15 cellular contexts compared by ENCODE assay signal in genomic region chr2:134144651-134145050, GRCh38.
"Had no signal": no experiment of that assay in that cellular context is flagged by ENCODE, and none has a peak within 500 bp of the region (broad histone marks: within the 10 kb centered on the region; RNA-seq: fewer than 3 reads in every experiment).

No MANE protein-coding gene starts in this region.

- H3K9me3 Mint-ChIP-seq: activated naive CD8-positive, alpha-beta T cell treated with anti-CD3 and anti-CD28 coated beads, Interleukin-2, amount 50 U/mL, for 24 hours; naive thymus-derived CD8-positive, alpha-beta T cell; stimulated activated naive B cell treated with anti-CD40 and anti-IgM and Interleukin-4, amounts not matched to agents 10 μg/mL and 1 μg/mL and 100 μg/mL, for 72 hours had no signal

- H3K4me3 ChIP-seq: gastrocnemius medialis, lung, tibial artery, uterus had no signal

- H3K27me3 ChIP-seq: tibial artery, uterus had no signal

- H3K27ac Mint-ChIP-seq: activated naive CD8-positive, alpha-beta T cell treated with anti-CD3 and anti-CD28 coated beads, Interleukin-2, amount 50 U/mL, for 24 hours had no signal

- H3K9me3 ChIP-seq: gastrocnemius medialis, tibial artery, uterus had no signal

- ATAC-seq: activated naive CD8-positive, alpha-beta T cell treated with anti-CD3 and anti-CD28 coated beads, Interleukin-2, amount 50 U/mL, for 24 hours; gastrocnemius medialis; naive thymus-derived CD8-positive, alpha-beta T cell; stimulated activated naive B cell treated with anti-CD40 and anti-IgM and Interleukin-4, amounts not matched to agents 10 μg/mL and 1 μg/mL and 100 μg/mL, for 72 hours had no signal

- H3K27me3 Mint-ChIP-seq: activated naive CD8-positive, alpha-beta T cell treated with anti-CD3 and anti-CD28 coated beads, Interleukin-2, amount 50 U/mL, for 24 hours; naive thymus-derived CD8-positive, alpha-beta T cell; stimulated activated naive B cell treated with anti-CD40 and anti-IgM and Interleukin-4, amounts not matched to agents 10 μg/mL and 1 μg/mL and 100 μg/mL, for 72 hours had no signal

- DNase-seq: activated CD4-positive, CD25-positive, alpha-beta regulatory T cell treated with anti-CD3 and anti-CD28 coated beads, Interleukin-2, amount 50 U/mL, for 72 hours; activated naive CD4-positive, alpha-beta T cell; activated naive CD8-positive, alpha-beta T cell treated with anti-CD3 and anti-CD28 coated beads, Interleukin-2, amount 50 U/mL, for 24 hours; activated T-cell treated with anti-CD3 and anti-CD28 coated beads for 4 hours; aorta; gastrocnemius medialis; islet precursor cell; naive thymus-derived CD8-positive, alpha-beta T cell; stimulated activated CD4-positive, alpha-beta T cell treated with anti-CD3 and anti-CD28 coated beads, Interleukin-2, amount 100 ng/mL, for 48 hours; stimulated activated naive B cell treated with anti-CD40 and anti-IgM and Interleukin-4, amounts not matched to agents 10 μg/mL and 1 μg/mL and 100 μg/mL, for 72 hours; T-helper 9 cell; tibial artery; uterus had no signal

- H3K36me3 ChIP-seq: gastrocnemius medialis, tibial artery, uterus had no signal

- H3K4me3 Mint-ChIP-seq: activated naive CD8-positive, alpha-beta T cell treated with anti-CD3 and anti-CD28 coated beads, Interleukin-2, amount 50 U/mL, for 24 hours; naive thymus-derived CD8-positive, alpha-beta T cell; stimulated activated naive B cell treated with anti-CD40 and anti-IgM and Interleukin-4, amounts not matched to agents 10 μg/mL and 1 μg/mL and 100 μg/mL, for 72 hours had no signal

- H3K27ac ChIP-seq: gastrocnemius medialis, parathyroid adenoma, tibial artery, uterus had no signal

- H3K4me1 ChIP-seq: parathyroid adenoma, uterus had no signal
